ENCODE assay signal across 8 cellular contexts in the genomic region with DNA sequence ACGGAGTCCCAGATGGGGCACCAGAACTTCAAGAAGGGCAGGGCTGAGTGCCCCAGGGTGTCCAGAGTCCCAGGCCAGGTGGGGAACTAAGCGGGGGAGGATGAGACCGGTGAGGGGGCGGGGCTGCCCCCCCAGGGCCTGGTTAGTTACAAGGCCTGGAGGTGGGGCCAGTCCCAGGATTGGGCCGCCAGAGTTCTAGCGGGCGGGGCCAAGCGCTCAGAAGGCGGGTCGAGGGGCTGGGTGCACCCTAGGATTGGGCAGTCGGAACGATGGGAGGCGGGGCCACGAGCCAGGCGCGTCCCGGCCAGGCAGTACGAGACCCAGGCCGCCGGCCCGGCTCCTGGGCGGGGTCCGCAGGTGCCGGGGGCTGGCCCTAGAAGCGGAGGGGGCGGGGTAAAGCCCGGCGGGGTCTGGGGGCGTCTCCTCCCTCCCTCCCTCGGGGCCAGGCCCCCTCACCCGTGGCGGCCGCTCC. TPM values are rescaled to one million over a fixed set of nuclear protein-coding genes. Genes with fewer than 3 reads are reported as not detected.
DNase-seq lines count a peak whose midpoint lies in the region; ATAC-seq, FAIRE-seq and TF ChIP-seq lines count a peak whose summit lies in the region.

No MANE protein-coding gene starts in this region.

- intact Hi-C loops in kidney (cut with DNase I), result no loop called here

- peak overlapping the region; percentile 88 to 97 for H3K27ac ChIP-seq in kidney (ENCODE audit: low read depth in 2 of 2, low read length in 2 of 2)

- ATAC-seq in GM19035 (IDR thresholded peaks at IDR 0.05; ENCODE audit: unreplicated experiment) (peak; percentile 89), HG03342 (IDR thresholded peaks at IDR 0.05; ENCODE audit: unreplicated experiment) (peak; percentile 87)
- peak; percentile 91 to 95 for ATAC-seq in activated CD4-positive, CD25-positive, alpha-beta regulatory T cell treated with anti-CD3 and anti-CD28 coated beads, Interleukin-2, amount 50 U/mL, for 24 hours
- peak; percentile 95 for ATAC-seq in central memory CD8-positive, alpha-beta T cell (replicated peaks; ENCODE audit: extremely low read depth, poor library complexity, severe bottlenecking)

- peak overlapping the region; percentile 97 for H3K27ac Mint-ChIP-seq in central memory CD8-positive, alpha-beta T cell (ENCODE audit: low read depth)

- no peaks in the 10 kb centered on the region for H3K9me3 Mint-ChIP-seq in central memory CD8-positive, alpha-beta T cell

- H3K4me3 ChIP-seq in AG09309 (ENCODE audit: control insufficient read depth, low read depth, low read length) (peak overlapping the region; percentile 50), kidney (ENCODE audit: low read length in 2 of 2) (peak overlapping the region; percentile 21 to 77)

- H3K9me3 ChIP-seq in kidney (ENCODE audit: control insufficient read depth in 1 of 2, low read length in 2 of 2), result no peaks in the 10 kb centered on the region

- peak overlapping the region in 1 of 2 donors; percentile 75 for H3K9ac ChIP-seq in kidney (ENCODE audit: low read length in 2 of 2)

- H3K4me3 Mint-ChIP-seq in central memory CD8-positive, alpha-beta T cell, result peak overlapping the region; percentile 88

- peak; percentile 70 for DNase-seq in AG09309 (ENCODE audit: low read depth)
- DNase-seq in NCI-H345 (lab: John Stamatoyannopoulos, UW), result peak; percentile 84
- DNase-seq in central memory CD8-positive, alpha-beta T cell (ENCODE audit: low spot score in 2 of 2), result peak; percentile 95
- peak; percentile 99 for DNase-seq in kidney
- peak; percentile 94 for DNase-seq in stimulated activated CD4-positive, alpha-beta T cell treated with anti-CD3 and anti-CD28 coated beads, Interleukin-15, amount 100 ng/mL, for 1 hour (ENCODE audit: low read depth in 1 of 2, low spot score in 1 of 2)

- no peaks in the 10 kb centered on the region for H3K27me3 Mint-ChIP-seq in central memory CD8-positive, alpha-beta T cell

- peaks cover 36% of the 10 kb centered on the region for H3K4me1 Mint-ChIP-seq in central memory CD8-positive, alpha-beta T cell

- no peaks in the 10 kb centered on the region for H3K36me3 ChIP-seq in kidney (ENCODE audit: control insufficient read depth in 1 of 2, insufficient read depth in 2 of 2, low read length in 2 of 2)

- H3K4me1 ChIP-seq in kidney (ENCODE audit: control insufficient read depth in 1 of 2, insufficient read depth in 1 of 2, low read depth in 1 of 2, low read length in 2 of 2), result peaks cover 0 to 9% of the 10 kb centered on the region in 2 donors

- no peak for FAIRE-seq in kidney (lab: Jason Lieb, UNC)

- TF ChIP-seq CTCF in AG09309 (IDR thresholded peaks at IDR 0.05; ENCODE audit: control insufficient read depth, insufficient read depth, low read depth, low read length, missing control alignments), result no peak
- no peak for TF ChIP-seq CTCF in kidney (IDR thresholded peaks at IDR 0.05; ENCODE audit: borderline replicate concordance, extremely low read depth, insufficient read depth)

- peaks cover 20% of the 10 kb centered on the region for H3K36me3 Mint-ChIP-seq in central memory CD8-positive, alpha-beta T cell (ENCODE audit: insufficient read depth)

RNA-seq across cellular contexts. Expression of gene ZNF653, which starts 0.6 kb away (rescaled TPM):
- 11.5 TPM for total RNA-seq in kidney
- polyA plus RNA-seq in kidney (ENCODE audit: insufficient read depth, low read depth, low replicate concordance), result 10.8 TPM

RNA-seq across cellular contexts. Expression of gene ECSIT, which starts 23.9 kb away (rescaled TPM):
- total RNA-seq in kidney, result 33.8 TPM
- 83.4 TPM for polyA plus RNA-seq in kidney (ENCODE audit: insufficient read depth, low read depth, low replicate concordance)

RNA-seq across cellular contexts. Expression of gene ELAVL3, which starts 24.2 kb away (rescaled TPM):
- 0.22 TPM for total RNA-seq in kidney
- polyA plus RNA-seq in kidney (ENCODE audit: insufficient read depth, low read depth, low replicate concordance), result not detected

RNA-seq across cellular contexts. Expression of gene CNN1, which starts 33.6 kb away (rescaled TPM):
- total RNA-seq in kidney, result 47.8 TPM
- 42.2 TPM for polyA plus RNA-seq in kidney (ENCODE audit: insufficient read depth, low read depth, low replicate concordance)

RNA-seq across cellular contexts. Expression of gene ELOF1, which starts 54.0 kb away (rescaled TPM):
- 47.5 TPM for total RNA-seq in kidney
- 72.4 TPM for polyA plus RNA-seq in kidney (ENCODE audit: insufficient read depth, low read depth, low replicate concordance)

Comparison
In these comparisons a context has a peak if more than half of its experiments do, and no peak if none do; other contexts are left out.
1. Peak in every context shown above with its lines: DNase-seq, ATAC-seq, H3K4me3 ChIP-seq and H3K27ac ChIP-seq.